Comparison of ENCODE assay signal across 8 cellular contexts in genomic region chr12:120229583-120230325, GRCh38. TPM values are rescaled to one million over a fixed set of nuclear protein-coding genes. Genes with fewer than 3 reads are reported as not detected.
DNase-seq lines count a peak whose midpoint lies in the region; ATAC-seq lines count a peak whose summit lies in the region.

No MANE protein-coding gene starts in this region.

- no peaks in the 10 kb centered on the region for H3K9me3 ChIP-seq in adipocyte (ENCODE audit: control insufficient read depth, low read length)

- peak overlapping the region; percentile 46 for H3K27ac ChIP-seq in temporal lobe (ENCODE audit: low read depth, low read length)

- H3K4me3 ChIP-seq in adipocyte (ENCODE audit: low read length) = peak overlapping the region; percentile 57

- peak overlapping the region; percentile 90 for H3K9ac ChIP-seq in adipocyte (ENCODE audit: low read length)

- H3K36me3 ChIP-seq in adipocyte (ENCODE audit: control insufficient read depth, insufficient read depth, low read length, severe bottlenecking) = peaks cover 12% of the 10 kb centered on the region

- H3K27me3 ChIP-seq in adipocyte (replicated peaks; ENCODE audit: control insufficient read depth, insufficient read depth, low read length) = no peaks in the 10 kb centered on the region

- peak; percentile 73 for DNase-seq in NCI-H510A treated with DMSO at 0.1 percent for 48 hours (lab: John Stamatoyannopoulos, UW)
- no peak for DNase-seq in NCI-H510A (lab: John Stamatoyannopoulos, UW)
- peak; percentile 50 for DNase-seq in adipocyte (ENCODE audit: low read depth)
- DNase-seq in islet precursor cell = peak; percentile 99
- DNase-seq in HuH-7 (ENCODE audit: low spot score) = no peak

- ATAC-seq in GM19397 (IDR thresholded peaks at IDR 0.05; ENCODE audit: unreplicated experiment) (no peak), GM19395 (IDR thresholded peaks at IDR 0.05; ENCODE audit: unreplicated experiment) (no peak)

- peaks cover 88% of the 10 kb centered on the region for H3K4me1 ChIP-seq in adipocyte (ENCODE audit: control insufficient read depth, insufficient read depth, low read length)

RNA-seq across cellular contexts. Expression of gene RPLP0, which starts 28.8 kb away (rescaled TPM):
- total RNA-seq in temporal lobe = 1,352 TPM

RNA-seq across cellular contexts. Expression of gene GCN1, which starts 35.2 kb away (rescaled TPM):
- total RNA-seq in temporal lobe = 39.1 TPM

RNA-seq across cellular contexts. Expression of gene PXN, which starts 35.8 kb away (rescaled TPM):
- total RNA-seq in temporal lobe = 4.9 TPM

Comparison
In these comparisons a context has a peak if more than half of its experiments do, and no peak if none do; other contexts are left out.
1. DNase-seq: peak in NCI-H510A treated with DMSO at 0.1 percent for 48 hours (single experiment), adipocyte (single experiment) and islet precursor cell (single experiment); none in NCI-H510A (single experiment) and HuH-7 (single experiment).